8 cellular contexts compared by ENCODE assay signal in the genomic region with DNA sequence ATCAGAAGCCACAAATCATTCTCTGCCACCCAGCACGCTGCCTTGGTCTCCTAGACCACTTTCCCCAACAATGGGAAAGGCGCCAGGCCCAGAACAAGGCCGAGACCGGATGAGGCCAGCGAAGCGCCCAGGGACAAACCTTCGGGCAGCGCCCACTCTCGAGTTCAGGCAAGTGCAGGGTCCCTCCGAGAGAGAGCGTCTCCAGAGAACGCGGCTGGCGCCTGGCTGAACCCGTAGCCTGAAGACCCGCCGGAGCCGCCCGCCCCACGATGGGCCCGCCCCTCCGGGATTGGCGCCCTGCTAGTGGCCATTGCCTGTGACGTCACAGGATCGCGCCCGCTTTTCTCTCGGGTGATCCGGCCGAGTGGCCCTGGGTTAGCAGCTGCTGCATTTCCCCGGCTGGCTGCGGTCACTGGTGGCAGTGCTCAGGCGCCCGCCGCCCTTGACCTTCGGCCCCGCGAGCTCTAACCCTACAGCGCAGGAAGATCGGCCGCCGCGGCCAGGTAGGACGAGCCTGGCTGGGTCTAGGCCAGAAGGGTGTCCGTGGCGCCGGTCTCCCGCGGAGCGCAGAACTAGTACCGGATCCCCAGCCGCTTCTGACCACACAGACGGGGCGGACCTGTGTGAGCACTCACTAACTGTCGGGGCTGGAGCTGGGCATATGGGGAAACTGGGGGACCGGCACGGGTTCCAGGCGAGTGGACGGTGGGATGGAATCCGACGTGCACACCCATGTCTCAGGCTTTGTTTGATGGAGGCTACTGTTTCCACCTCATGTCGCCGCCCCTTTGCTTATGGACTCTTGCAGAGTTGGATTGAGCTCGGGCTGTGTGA. TPM values are rescaled to one million over a fixed set of nuclear protein-coding genes. Genes with fewer than 3 reads are reported as not detected.
DNase-seq lines count a peak whose midpoint lies in the region; ATAC-seq, FAIRE-seq and TF ChIP-seq lines count a peak whose summit lies in the region.

A gene with protein sequence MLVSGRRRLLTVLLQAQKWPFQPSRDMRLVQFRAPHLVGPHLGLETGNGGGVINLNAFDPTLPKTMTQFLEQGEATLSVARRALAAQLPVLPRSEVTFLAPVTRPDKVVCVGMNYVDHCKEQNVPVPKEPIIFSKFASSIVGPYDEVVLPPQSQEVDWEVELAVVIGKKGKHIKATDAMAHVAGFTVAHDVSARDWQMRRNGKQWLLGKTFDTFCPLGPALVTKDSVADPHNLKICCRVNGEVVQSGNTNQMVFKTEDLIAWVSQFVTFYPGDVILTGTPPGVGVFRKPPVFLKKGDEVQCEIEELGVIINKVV (plus strand): TSS at position 339 of the 834 bp plus-strand sequence. CDS start 2,851 bp downstream, outside the sequence.

- H3K4me3 ChIP-seq in DND-41 (ENCODE audit: low read depth in 1 of 2, low read length in 2 of 2) (peak within 1 kb of the TSS; percentile 97 to 100), GM23248 (peak within 1 kb of the TSS; percentile 96), Karpas-422 (ENCODE audit: low read length) (peak within 1 kb of the TSS; percentile 95), esophagus muscularis mucosa (peak within 1 kb of the TSS; percentile 68 to 93 (median 84)), muscle layer of duodenum (ENCODE audit: low read depth in 1 of 2, low read length in 2 of 2) (peak within 1 kb of the TSS; percentile 86 to 95)

- peak within 1 kb of the TSS; percentile 99 for H3K9ac ChIP-seq in DND-41 (ENCODE audit: low read depth, low read length)
- H3K9ac ChIP-seq in GM23248, result peak within 1 kb of the TSS; percentile 95
- H3K9ac ChIP-seq in Karpas-422 (ENCODE audit: low read length), result peak within 1 kb of the TSS; percentile 92

- in situ Hi-C loops in GM23248 (cut with MboI), result no loop called here

- H3K4me2 ChIP-seq in DND-41 (ENCODE audit: insufficient read depth, low read length) (peak within 1 kb of the TSS; percentile 98), GM23248 (ENCODE audit: unreplicated experiment) (peak within 1 kb of the TSS; percentile 88), Karpas-422 (ENCODE audit: low read depth, low read length, poor library complexity, severe bottlenecking) (peak within 1 kb of the TSS; percentile 71)

- H3K9me3 ChIP-seq in DND-41 (ENCODE audit: insufficient read depth, low read length, severe bottlenecking), result no peaks in the 10 kb centered on the region
- no peaks in the 10 kb centered on the region for H3K9me3 ChIP-seq in GM23248 (ENCODE audit: low read depth)
- H3K9me3 ChIP-seq in Karpas-422 (ENCODE audit: low read length), result no peaks in the 10 kb centered on the region
- no peaks in the 10 kb centered on the region for H3K9me3 ChIP-seq in esophagus muscularis mucosa
- H3K9me3 ChIP-seq in muscle layer of duodenum (ENCODE audit: control insufficient read depth in 1 of 2, low read length in 2 of 2), result no peaks in the 10 kb centered on the region

- peak; percentile 28 for TF ChIP-seq POLR2A in esophagus muscularis mucosa (IDR thresholded peaks at IDR 0.05; ENCODE audit: low read depth)

- peak within 1 kb of the TSS; percentile 99 for H3K27ac Mint-ChIP-seq in activated T-cell treated with anti-CD3 and anti-CD28 coated beads, Interleukin-2, amount 50 U/mL, for 72 hours

- H3F3A ChIP-seq in GM23248 (ENCODE audit: insufficient read depth), result no peaks in the 10 kb centered on the region

- 1% methylated on average over 56 to 58 of the region's 64 CpGs for WGBS in GM23248 (ENCODE audit: low coverage in 1 of 2, low lambda C conversion rate in 2 of 2, missing lambda C conversion rate in 2 of 2), 2 experiments
- WGBS in esophagus muscularis mucosa, result 0% methylated on average over 19 of the region's 64 CpGs

- FAIRE-seq in RCC 7860 (lab: Jason Lieb, UNC), result no peak

- H3K27me3 Mint-ChIP-seq in activated T-cell treated with anti-CD3 and anti-CD28 coated beads, Interleukin-2, amount 50 U/mL, for 72 hours (ENCODE audit: low read depth), result no peaks in the 10 kb centered on the region

- DNase-seq in DND-41, result peak; percentile 94
- peak; percentile 97 for DNase-seq in GM23248
- peak; percentile 97 for DNase-seq in Karpas-422
- peak; percentile 77 for DNase-seq in RCC 7860 (ENCODE audit: low spot score)
- DNase-seq in activated T-cell treated with anti-CD3 and anti-CD28 coated beads, Interleukin-2, amount 50 U/mL, for 72 hours, result peak; percentile 97 to 98
- peak; percentile 98 for DNase-seq in esophagus muscularis mucosa (ENCODE audit: extremely low spot score)
- DNase-seq in stimulated activated CD8-positive, alpha-beta memory T cell treated with anti-CD3 and anti-CD28 coated beads, Interleukin-7, amount 100 ng/mL, for 4 hours (ENCODE audit: low read depth in 2 of 2), result peak; percentile 87 to 91

- peak within 1 kb of the TSS; percentile 96 to 99 for H3K4me3 Mint-ChIP-seq in activated T-cell treated with anti-CD3 and anti-CD28 coated beads, Interleukin-2, amount 50 U/mL, for 72 hours

- H3K9me3 Mint-ChIP-seq in activated T-cell treated with anti-CD3 and anti-CD28 coated beads, Interleukin-2, amount 50 U/mL, for 72 hours, result no peaks in the 10 kb centered on the region

- H3K9me2 ChIP-seq in GM23248 (ENCODE audit: insufficient read depth) (no peaks in the 10 kb centered on the region), Karpas-422 (replicated peaks; ENCODE audit: insufficient read depth, low read length) (no peaks in the 10 kb centered on the region)

- ATAC-seq in DND-41 (ENCODE audit: insufficient read depth, low read depth), result peak; percentile 95
- ATAC-seq in activated T-cell treated with anti-CD3 and anti-CD28 coated beads, Interleukin-2, amount 50 U/mL, for 72 hours (replicated peaks in 1 of 2), result peak; percentile 97

- H2AFZ ChIP-seq in DND-41 (ENCODE audit: low read depth, low read length) (peak within 1 kb of the TSS; percentile 99), GM23248 (peak within 1 kb of the TSS; percentile 94), Karpas-422 (ENCODE audit: low read length) (peak within 1 kb of the TSS; percentile 94)

- TF ChIP-seq CTCF in DND-41 (IDR thresholded peaks at IDR 0.05; ENCODE audit: borderline replicate concordance, extremely low read depth, low read length, poor library complexity, severe bottlenecking) (no peak), esophagus muscularis mucosa (IDR thresholded peaks at IDR 0.05) (no peak)

- peaks cover 10% of the 10 kb centered on the region for H3K36me3 ChIP-seq in DND-41 (ENCODE audit: insufficient read depth, low read length)
- no peaks in the 10 kb centered on the region for H3K36me3 ChIP-seq in GM23248 (ENCODE audit: low read depth)
- no peaks in the 10 kb centered on the region for H3K36me3 ChIP-seq in Karpas-422 (ENCODE audit: insufficient read depth, low read length)
- H3K36me3 ChIP-seq in esophagus muscularis mucosa, result peaks cover 0 to 11% (median 3%) of the 10 kb centered on the region in 4 donors
- H3K36me3 ChIP-seq in muscle layer of duodenum (ENCODE audit: control insufficient read depth in 1 of 2, insufficient read depth in 2 of 2, low read length in 2 of 2), result no peaks in the 10 kb centered on the region

- H3K4me1 ChIP-seq in DND-41 (ENCODE audit: insufficient read depth, low read length), result peaks cover 22% of the 10 kb centered on the region
- H3K4me1 ChIP-seq in GM23248 (ENCODE audit: insufficient read depth), result peaks cover 10% of the 10 kb centered on the region; the same call in 1 of the 2 replicates
- H3K4me1 ChIP-seq in Karpas-422 (ENCODE audit: low read length), result peaks cover 15% of the 10 kb centered on the region
- peaks cover 16 to 31% (median 28%) of the 10 kb centered on the region in 4 donors for H3K4me1 ChIP-seq in esophagus muscularis mucosa
- H3K4me1 ChIP-seq in muscle layer of duodenum (ENCODE audit: control insufficient read depth in 1 of 2, insufficient read depth in 2 of 2, low read length in 2 of 2), result peaks cover 0 to 13% of the 10 kb centered on the region in 2 donors

- peaks cover 3% of the 10 kb centered on the region in 2 donors for H3K36me3 Mint-ChIP-seq in activated T-cell treated with anti-CD3 and anti-CD28 coated beads, Interleukin-2, amount 50 U/mL, for 72 hours (ENCODE audit: insufficient read depth in 2 of 2)

- H3K27ac ChIP-seq in DND-41 (ENCODE audit: low read length) (peak within 1 kb of the TSS; percentile 85), GM23248 (peak within 1 kb of the TSS; percentile 71), Karpas-422 (ENCODE audit: low read length) (no peak within 1 kb of the TSS), esophagus muscularis mucosa (replicated peaks in 1 of 4) (peak within 1 kb of the TSS; percentile 82 to 88 (median 86)), muscle layer of duodenum (ENCODE audit: low read length) (peak within 1 kb of the TSS; percentile 91)

- H3K27me3 ChIP-seq in DND-41 (ENCODE audit: insufficient read depth, low read length, poor library complexity) (no peaks in the 10 kb centered on the region), GM23248 (replicated peaks; ENCODE audit: insufficient read depth) (no peaks in the 10 kb centered on the region), Karpas-422 (ENCODE audit: low read length) (no peaks in the 10 kb centered on the region), esophagus muscularis mucosa (no peaks in the 10 kb centered on the region), muscle layer of duodenum (ENCODE audit: low read depth, low read length) (no peaks in the 10 kb centered on the region)

- no peak for TF ChIP-seq EP300 in esophagus muscularis mucosa (IDR thresholded peaks at IDR 0.05)

- H3K79me2 ChIP-seq in DND-41 (ENCODE audit: insufficient read depth, low read length) (peaks cover 25% of the 10 kb centered on the region), GM23248 (ENCODE audit: insufficient read depth) (peaks cover 26% of the 10 kb centered on the region), Karpas-422 (ENCODE audit: low read length) (peaks cover 21% of the 10 kb centered on the region)

- intact Hi-C loops in esophagus muscularis mucosa (cut with DNase I), result loop anchor here (5.0 kb wide), 1 partner anchor 55 kb away; no protein-coding TSS in a partner anchor

- no peaks in the 10 kb centered on the region for H4K20me1 ChIP-seq in DND-41 (ENCODE audit: insufficient read depth, low read length)
- H4K20me1 ChIP-seq in GM23248 (ENCODE audit: insufficient read depth), result no peaks in the 10 kb centered on the region
- no peaks in the 10 kb centered on the region for H4K20me1 ChIP-seq in Karpas-422 (ENCODE audit: insufficient read depth, low read depth, low read length)

- peaks cover 19% of the 10 kb centered on the region for H3K4me1 Mint-ChIP-seq in activated T-cell treated with anti-CD3 and anti-CD28 coated beads, Interleukin-2, amount 50 U/mL, for 72 hours (ENCODE audit: low read depth)

RNA-seq across cellular contexts. Expression of the gene that starts here (rescaled TPM):
- 13.4 and 23.8 TPM in 2 replicates for total RNA-seq in GM23248 (2014; rRNA removed; shearing (Covaris generic))
- polyA plus RNA-seq in GM23248 (2016; fragmentation: Nextera tagmentation; extraction: Ambion mirVana), result 21.7 and 24.5 TPM in 2 replicates
- 22.5 and 34.2 TPM in 2 replicates for total RNA-seq in Karpas-422 (2014; rRNA removed; shearing (Covaris generic); ENCODE audit: low replicate concordance)
- total RNA-seq in activated T-cell treated with anti-CD3 and anti-CD28 coated beads, Interleukin-2, amount 50 U/mL, for 72 hours, result 10 to 100 TPM; 35.7 to 40.6 TPM
- 10 to 100 TPM; 11.2 to 20.0 (median 16.5) TPM for total RNA-seq in esophagus muscularis mucosa
